Comparison of ENCODE assay signal across 1 cellular context in genomic region chr10:74027702-74028101, GRCh38.
TF ChIP-seq lines count a peak whose summit lies in the region.

No MANE protein-coding gene starts in this region.

TF ChIP-seq in WTC11, 78 proteins besides CTCF, POLR2A, EP300 and RAD21 (continued from another document):
- TF ChIP-seq PRDM15 (CRISPR knock-in tag; IDR thresholded peaks at IDR 0.05) = no peak
- TF ChIP-seq RELA (CRISPR knock-in tag; IDR thresholded peaks at IDR 0.05; ENCODE audit: borderline replicate concordance) = no peak
- no peak for TF ChIP-seq PREB (CRISPR knock-in tag; IDR thresholded peaks at IDR 0.05; ENCODE audit: borderline replicate concordance)
- no peak for TF ChIP-seq GABPB1 (CRISPR knock-in tag; IDR thresholded peaks at IDR 0.05)
- TF ChIP-seq JAZF1 (CRISPR knock-in tag; IDR thresholded peaks at IDR 0.05) = no peak
- no peak for TF ChIP-seq GTF2I (CRISPR knock-in tag; conservative IDR thresholded peaks at IDR 0.05)
- TF ChIP-seq NR3C1 (CRISPR knock-in tag; conservative IDR thresholded peaks at IDR 0.05; ENCODE audit: low read depth) = no peak
- no peak for TF ChIP-seq ZNF425 (CRISPR knock-in tag; conservative IDR thresholded peaks at IDR 0.05)
